ENCODE assay signal across 8 cellular contexts in the genomic region with DNA sequence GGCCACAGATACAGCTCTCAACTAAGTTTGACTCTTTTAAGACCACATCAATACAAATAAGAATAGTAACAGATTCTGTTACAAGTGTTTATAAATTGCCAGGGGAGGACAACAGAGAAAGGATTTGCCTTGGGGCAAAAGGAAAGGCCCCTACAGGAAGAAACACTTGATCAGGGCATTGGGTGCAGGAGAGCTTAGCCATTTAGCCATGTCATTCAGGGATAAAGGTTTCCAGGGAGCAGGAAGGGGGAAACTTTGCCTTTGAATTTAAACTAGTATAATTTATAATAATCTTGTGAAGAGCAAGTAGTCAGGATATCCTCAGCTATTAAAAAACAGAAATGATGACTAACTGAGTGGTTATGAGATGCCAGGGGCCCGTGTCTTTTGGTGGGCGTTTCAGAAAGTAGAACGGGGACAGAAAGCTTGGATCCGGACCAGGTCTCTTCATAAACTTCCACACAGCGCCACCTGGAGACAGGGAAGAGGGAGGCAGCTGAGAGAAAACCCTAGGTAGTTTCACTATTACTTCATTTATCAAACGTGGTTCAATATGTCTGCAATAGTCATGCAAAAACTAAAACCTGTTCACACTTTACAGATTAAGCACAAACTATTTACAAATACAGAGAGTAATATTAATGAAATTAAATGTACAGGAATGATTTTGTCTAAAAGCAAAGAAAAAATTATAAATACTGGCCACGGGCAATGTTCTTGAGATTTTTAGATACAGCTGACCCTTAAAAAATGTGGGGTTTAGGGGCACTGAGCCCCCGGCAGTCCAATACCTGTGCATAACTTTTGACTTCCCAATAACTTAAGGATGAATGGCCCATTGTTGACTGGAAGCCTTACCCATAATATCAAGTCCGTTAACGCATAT. TPM values are rescaled to one million over a fixed set of nuclear protein-coding genes. Genes with fewer than 3 reads are reported as not detected.
DNase-seq lines count a peak whose midpoint lies in the region; ATAC-seq, FAIRE-seq and TF ChIP-seq lines count a peak whose summit lies in the region.

No MANE protein-coding gene starts in this region.

- WGBS in A549 (ENCODE audit: missing lambda C conversion rate): 29% methylated on average over 10 of the region's 10 CpGs
- 29% methylated on average over 10 of the region's 10 CpGs for WGBS in right lobe of liver (ENCODE audit: insufficient coverage, low coverage, low lambda C conversion rate, missing lambda C conversion rate)

- H3K27me3 ChIP-seq in right lobe of liver: no peaks in the 10 kb centered on the region

- H3K27me3 Mint-ChIP-seq in chondrocyte (ENCODE audit: low read depth): no peaks in the 10 kb centered on the region

- H3K4me1 ChIP-seq in A549: 0 out of 3 replicates have a peak, but pooled peaks cover 3% of the 10 kb centered on the region
- peaks cover 0 to 12% (median 2%) of the 10 kb centered on the region in 4 donors for H3K4me1 ChIP-seq in right lobe of liver

- intact Hi-C loops in right lobe of liver (cut with DNase I): loop anchor here (5.0 to 10.0 kb wide), 2 partner anchors 61 to 64 kb away; a partner anchor contains a TSS

- TF ChIP-seq CTCF in A549 (IDR thresholded peaks at IDR 0.05): peak; percentile 70
- TF ChIP-seq CTCF in chondrocyte (IDR thresholded peaks at IDR 0.05): peak; percentile 94
- peak; percentile 84 to 90 (median 89) for TF ChIP-seq CTCF in right lobe of liver (IDR thresholded peaks at IDR 0.05)

- CTCF ChIA-PET in A549 (lab: Yijun Ruan, JAX): interaction anchor here (0.7 to 2.2 kb wide), 28 partner anchors 8 to 778 kb away, joined by 3 to 15 read pairs (median 6); a partner anchor contains a TSS

- peak overlapping the region; percentile 73 for H3K27ac Mint-ChIP-seq in chondrocyte (ENCODE audit: unreplicated experiment)

- H3K4me3 ChIP-seq in A549 (no peak overlapping the region), right lobe of liver (peak overlapping the region in 1 of 3 donors; percentile 25)

- H3K9me3 ChIP-seq in A549: no peaks in the 10 kb centered on the region
- no peaks in the 10 kb centered on the region for H3K9me3 ChIP-seq in right lobe of liver

- no peaks in the 10 kb centered on the region for H3K9me3 Mint-ChIP-seq in chondrocyte (ENCODE audit: low read depth)

- DNase-seq in A549 (ENCODE audit: low read depth in 1 of 2, low spot score in 1 of 2) (peak; percentile 35 to 60), GM18507 (ENCODE audit: extremely low spot score, insufficient read length, low read depth) (peak; percentile 44), NCI-H2196 treated with DMSO at 0.1 percent for 48 hours (lab: John Stamatoyannopoulos, UW; ENCODE audit: unreplicated experiment) (peak; percentile 54), chondrocyte (ENCODE audit: low spot score) (no peak), right lobe of liver (peak; percentile 64 to 75 (median 65))
- DNase-seq in activated CD4-positive, alpha-beta T cell treated with anti-CD3 and anti-CD28 coated beads for 24 hours (ENCODE audit: low read depth in 2 of 2): peak; percentile 53 to 64
- peak; percentile 43 to 70 (median 66) for DNase-seq in stimulated activated CD4-positive, alpha-beta T cell treated with anti-CD3 and anti-CD28 coated beads, TNF-alpha, amount 100 ng/mL, for 24 hours (ENCODE audit: low read depth in 3 of 3)

- POLR2A ChIA-PET in A549 (lab: Yijun Ruan, JAX): no interaction called here

- FAIRE-seq in A549 (lab: Jason Lieb, UNC) (no peak), GM18507 (lab: Jason Lieb, UNC) (peak; percentile 89)

- TF ChIP-seq RAD21 in A549 (conservative IDR thresholded peaks at IDR 0.05 in 1 of 2, IDR thresholded peaks at IDR 0.05 in 1 of 2): peak; percentile 63 to 65

- no peaks in the 10 kb centered on the region for H3K36me3 ChIP-seq in right lobe of liver

- peak overlapping the region; percentile 24 for H3K4me3 Mint-ChIP-seq in chondrocyte (ENCODE audit: unreplicated experiment)

- ATAC-seq in A549 (peak; percentile 64 to 82; a peak in 5 of 6 replicates), right lobe of liver (peak; percentile 87 to 97 (median 94)), HG02610 (IDR thresholded peaks at IDR 0.05; ENCODE audit: unreplicated experiment) (no peak)

- H3K36me3 Mint-ChIP-seq in chondrocyte (ENCODE audit: low read depth): no peaks in the 10 kb centered on the region

- H3K4me2 ChIP-seq in A549: peak overlapping the region; percentile 60

- no peak for TF ChIP-seq EP300 in A549 (IDR thresholded peaks at IDR 0.05)

- H3K27ac ChIP-seq in A549 (peak overlapping the region; percentile 28 to 59; a peak in 2 of 6 replicates), right lobe of liver (no peak overlapping the region)

- peaks cover 8% of the 10 kb centered on the region for H3K4me1 Mint-ChIP-seq in chondrocyte (ENCODE audit: low read depth)

- no peak for TF ChIP-seq POLR2A in A549 (IDR thresholded peaks at IDR 0.05; ENCODE audit: low read length)
- no peak for TF ChIP-seq POLR2A in right lobe of liver (IDR thresholded peaks at IDR 0.05)

TF ChIP-seq in A549, 52 proteins besides CTCF, POLR2A, EP300 and RAD21:
- no peak for TF ChIP-seq FOSL2 (IDR thresholded peaks at IDR 0.05)
- no peak for TF ChIP-seq FOSL2 (CRISPR knock-in tag; IDR thresholded peaks at IDR 0.05)
- peak; percentile 54 for TF ChIP-seq SMC3 (IDR thresholded peaks at IDR 0.05)

RNA-seq across cellular contexts. Expression of a gene that starts 11.0 kb away (rescaled TPM):
- polyA plus RNA-seq in A549 (2011; rRNA removed) (not detected in 2 replicates), A549 (2017; fragmentation: RNase III; extraction: RNeasy Plus Mini Kit Qiagen cat#74134 plus additional on column Dnase treatment) (not detected in 3 replicates)
- not detected in 2 replicates for polyA plus RNA-seq in A549 (2012; cell fraction: cytosol; rRNA removed)
- not detected in 2 replicates for polyA plus RNA-seq in A549 (2012; cell fraction: nucleus; rRNA removed)
- not detected in 2 replicates for polyA minus RNA-seq in A549 (2011; rRNA and poly(A)+ RNA removed)
- total RNA-seq in chondrocyte (not detected in 3 replicates), right lobe of liver (under 1 TPM in 4 of 6 experiments, not detected in 2; 0.11 to 0.20 (median 0.16) TPM)

Comparison
In these comparisons a context has a peak if more than half of its experiments do, and no peak if none do; other contexts are left out.
1. H3K27ac ChIP-seq: peak in A549 (2 of 2); none in right lobe of liver (0 of 3).
2. Peak in every context shown above with its lines, with median percentiles within 50 percentile points of each other: CTCF ChIP-seq.